2 cellular contexts compared by ENCODE assay signal in genomic region chr19:40590464-40591265, GRCh38.
TF ChIP-seq lines count a peak whose summit lies in the region.

No MANE protein-coding gene starts in this region.

TF ChIP-seq in IMR-90, 13 proteins besides CTCF, POLR2A, EP300 and RAD21 (continued from another document):
- TF ChIP-seq USF2 (IDR thresholded peaks at IDR 0.05; ENCODE audit: low read depth, low read length) (no peak), ELK1 (IDR thresholded peaks at IDR 0.05; ENCODE audit: borderline replicate concordance, low read depth, low read length) (no peak), SMC3 (IDR thresholded peaks at IDR 0.05; ENCODE audit: low read depth, low read length) (no peak), FOS (IDR thresholded peaks at IDR 0.05; ENCODE audit: low read depth, low read length) (no peak), RCOR1 (IDR thresholded peaks at IDR 0.05; ENCODE audit: insufficient replicate concordance, low read length) (no peak), MXI1 (IDR thresholded peaks at IDR 0.05; ENCODE audit: borderline replicate concordance, low read depth, low read length) (no peak), MAFK (IDR thresholded peaks at IDR 0.05; ENCODE audit: low read depth, low read length) (no peak), NFE2L2 (IDR thresholded peaks at IDR 0.05; ENCODE audit: low read depth, low read length) (no peak), RFX5 (IDR thresholded peaks at IDR 0.05; ENCODE audit: low read depth, low read length) (no peak), CEBPB (IDR thresholded peaks at IDR 0.05; ENCODE audit: low read depth, low read length) (no peak), BHLHE40 (IDR thresholded peaks at IDR 0.05; ENCODE audit: low read depth, low read length) (no peak)

TF ChIP-seq in SK-N-SH treated with all-trans-retinoic acid at 6 μM for 48 hours, 23 proteins besides CTCF, POLR2A, EP300 and RAD21:
- no peak for TF ChIP-seq PATZ1 (CRISPR knock-in tag; IDR thresholded peaks at IDR 0.05; ENCODE audit: borderline replicate concordance)
- no peak for TF ChIP-seq ZNF565 (CRISPR knock-in tag; conservative IDR thresholded peaks at IDR 0.05; ENCODE audit: low read depth)
- no peak for TF ChIP-seq ESRRG (CRISPR knock-in tag; IDR thresholded peaks at IDR 0.05)
- TF ChIP-seq OSR1 (CRISPR knock-in tag; IDR thresholded peaks at IDR 0.05) = no peak
- no peak for TF ChIP-seq ISL1 (CRISPR knock-in tag; IDR thresholded peaks at IDR 0.05)
- TF ChIP-seq ZC3H10 (CRISPR knock-in tag; IDR thresholded peaks at IDR 0.05) = no peak
- TF ChIP-seq GLIS3 (CRISPR knock-in tag; IDR thresholded peaks at IDR 0.05) = no peak
- no peak for TF ChIP-seq ARNTL (CRISPR knock-in tag; IDR thresholded peaks at IDR 0.05; ENCODE audit: borderline replicate concordance, low read depth)
- TF ChIP-seq ZNF8 (CRISPR knock-in tag; IDR thresholded peaks at IDR 0.05) = no peak
- TF ChIP-seq TSHZ2 (CRISPR knock-in tag; IDR thresholded peaks at IDR 0.05) = no peak
- no peak for TF ChIP-seq ZFP30 (CRISPR knock-in tag; IDR thresholded peaks at IDR 0.05)
TF ChIP-seq in SK-N-SH treated with all-trans-retinoic acid at 6 μM for 48 hours: peak in this region for 0.
